1 cellular context compared by ENCODE assay signal in genomic region chr17:59829217-59830006, GRCh38.
TF ChIP-seq lines count a peak whose summit lies in the region.

No MANE protein-coding gene starts in this region.

TF ChIP-seq in K562, 482 proteins besides CTCF, POLR2A, EP300 and RAD21 (continued from another document and continues in another):
- TF ChIP-seq CEBPZ (IDR thresholded peaks at IDR 0.05; ENCODE audit: borderline replicate concordance, low read depth, low read length) (no peak), PREB (CRISPR knock-in tag; IDR thresholded peaks at IDR 0.05) (no peak), PCBP1 (IDR thresholded peaks at IDR 0.05; ENCODE audit: low read depth, low read length, poor library complexity, severe bottlenecking) (no peak), PRMT5 (CRISPR knock-in tag; IDR thresholded peaks at IDR 0.05) (no peak), ELF2 (CRISPR knock-in tag; IDR thresholded peaks at IDR 0.05) (peak; percentile 30; the same call in 1 of the 2 replicates), LEF1 (IDR thresholded peaks at IDR 0.05) (peak; percentile 91), TBL1XR1 (IDR thresholded peaks at IDR 0.05; ENCODE audit: low read length in 2 of 2) (peak; percentile 45 to 84; a peak in 2 of 4 replicates), ZNF280A (IDR thresholded peaks at IDR 0.05; ENCODE audit: low read depth, partially characterized antibody) (no peak), ZNF354B (CRISPR knock-in tag; IDR thresholded peaks at IDR 0.05) (no peak), BHLHE40 (IDR thresholded peaks at IDR 0.05; ENCODE audit: low read length) (no peak), ZFP30 (CRISPR knock-in tag; IDR thresholded peaks at IDR 0.05; ENCODE audit: borderline replicate concordance) (no peak), ZNF263 (CRISPR knock-in tag; IDR thresholded peaks at IDR 0.05; ENCODE audit: borderline replicate concordance) (no peak), CBX2 (IDR thresholded peaks at IDR 0.05; ENCODE audit: insufficient read depth, low read length, poor library complexity, severe bottlenecking) (no peak), ZBTB8A (IDR thresholded peaks at IDR 0.05; ENCODE audit: partially characterized antibody) (no peak), THRA (IDR thresholded peaks at IDR 0.05) (no peak), ZMIZ1 (IDR thresholded peaks at IDR 0.05; ENCODE audit: low read depth in 2 of 2, low read length in 2 of 2) (0 out of 4 replicates have a peak, but pooled peaks of 1 of the 2 experiments have one; percentile 51), GTF3C2 (IDR thresholded peaks at IDR 0.05; ENCODE audit: borderline replicate concordance, extremely low read depth, insufficient read length) (no peak), U2AF2 (optimal IDR thresholded peaks at IDR 0.05; ENCODE audit: low read depth, low read length) (no peak), ZNF143 (CRISPR knock-in tag; IDR thresholded peaks at IDR 0.05) (no peak), ZNF449 (CRISPR knock-in tag; IDR thresholded peaks at IDR 0.05) (no peak), TRIM25 (IDR thresholded peaks at IDR 0.05; ENCODE audit: borderline replicate concordance) (no peak), HLTF (IDR thresholded peaks at IDR 0.05) (no peak), ZNF707 (CRISPR knock-in tag; conservative IDR thresholded peaks at IDR 0.05) (no peak), SP1 (CRISPR knock-in tag; IDR thresholded peaks at IDR 0.05) (0 out of 2 replicates have a peak, but pooled peaks have one; percentile 24), ELK1 (CRISPR knock-in tag; IDR thresholded peaks at IDR 0.05) (no peak), RBFOX2 (IDR thresholded peaks at IDR 0.05; ENCODE audit: low read depth, low read length) (peak; percentile 55; the same call in 1 of the 2 replicates), TRIM28 (IDR thresholded peaks at IDR 0.05) (no peak), SMARCE1 (IDR thresholded peaks at IDR 0.05) (peak; percentile 89), NRF1 (conservative IDR thresholded peaks at IDR 0.05 in 1 of 2, IDR thresholded peaks at IDR 0.05 in 1 of 2) (peak in 1 of 2 experiments; percentile 5; a peak in 1 of 4 replicates), MNT (conservative IDR thresholded peaks at IDR 0.05) (peak; percentile 26 to 74; a peak in 3 of 4 replicates), ZBTB33 (CRISPR knock-in tag; IDR thresholded peaks at IDR 0.05) (no peak; the same call in 1 of the 2 replicates), ZNF644 (tag; IDR thresholded peaks at IDR 0.05; ENCODE audit: low read depth) (no peak; the same call in 1 of the 2 replicates)
